ENCODE assay signal across 8 cellular contexts in genomic region chr3:36991923-36992805, GRCh38. TPM values are rescaled to one million over a fixed set of nuclear protein-coding genes. Genes with fewer than 3 reads are reported as not detected.
DNase-seq lines count a peak whose midpoint lies in the region; ATAC-seq and TF ChIP-seq lines count a peak whose summit lies in the region.

No MANE protein-coding gene starts in this region.

- TF ChIP-seq CTCF in left ventricle myocardium inferior (IDR thresholded peaks at IDR 0.05; ENCODE audit: borderline replicate concordance), result no peak
- TF ChIP-seq CTCF in astrocyte of the cerebellum (IDR thresholded peaks at IDR 0.05; ENCODE audit: low read depth, low read length, missing control alignments), result no peak
- TF ChIP-seq CTCF in tibial nerve (IDR thresholded peaks at IDR 0.05), result no peak
- no peak for TF ChIP-seq CTCF in chondrocyte (IDR thresholded peaks at IDR 0.05)

- H3K4me1 ChIP-seq in left ventricle myocardium inferior (peaks cover 86% of the 10 kb centered on the region), tibial nerve (peaks cover 0 to 57% (median 41%) of the 10 kb centered on the region in 4 donors)

- intact Hi-C loops in left ventricle myocardium inferior (cut with micrococcal nuclease) (no loop called here), Right ventricle myocardium superior (cut with DNase I) (no loop called here), left colon (cut with DNase I, micrococcal nuclease) (no loop called here)

- in situ Hi-C loops in astrocyte of the cerebellum (cut with HindIII; ENCODE audit: low sequenced_read_pairs), result no loop called here

- H3K4me3 Mint-ChIP-seq in chondrocyte (ENCODE audit: unreplicated experiment), result no peak overlapping the region

- H3K4me3 ChIP-seq in left ventricle myocardium inferior (peak overlapping the region; percentile 79), astrocyte of the cerebellum (ENCODE audit: low read depth, low read length) (peak overlapping the region; percentile 63), tibial nerve (peak overlapping the region; percentile 76 to 99 (median 83))

- H3K36me3 Mint-ChIP-seq in chondrocyte (ENCODE audit: low read depth), result peaks cover 18% of the 10 kb centered on the region

- no peaks in the 10 kb centered on the region for H3K9me3 Mint-ChIP-seq in chondrocyte (ENCODE audit: low read depth)

- no peak for TF ChIP-seq POLR2A in tibial nerve (IDR thresholded peaks at IDR 0.05)

- H3K36me3 ChIP-seq in left ventricle myocardium inferior, result peaks cover 28% of the 10 kb centered on the region
- H3K36me3 ChIP-seq in tibial nerve, result peaks cover 0 to 37% (median 2%) of the 10 kb centered on the region in 3 donors

- H3K27ac ChIP-seq in left ventricle myocardium inferior (replicated peaks) (peak overlapping the region; percentile 97), tibial nerve (peak overlapping the region; percentile 96 to 99 (median 99))

- no peaks in the 10 kb centered on the region for H3K27me3 Mint-ChIP-seq in chondrocyte (ENCODE audit: low read depth)

- peaks cover 43% of the 10 kb centered on the region for H3K4me1 Mint-ChIP-seq in chondrocyte (ENCODE audit: low read depth)

- 8 to 9% methylated on average over 23 to 24 of the region's 24 CpGs for WGBS in tibial nerve, 2 donors

- ATAC-seq in Right ventricle myocardium superior (ENCODE audit: poor library complexity), result no peak
- ATAC-seq in left colon, result no peak

- H3K9me3 ChIP-seq in left ventricle myocardium inferior (replicated peaks), result no peaks in the 10 kb centered on the region
- H3K9me3 ChIP-seq in tibial nerve, result no peaks in the 10 kb centered on the region

- TF ChIP-seq EP300 in tibial nerve (IDR thresholded peaks at IDR 0.05), result no peak

- DNase-seq in left ventricle myocardium inferior, result no peak
- DNase-seq in Right ventricle myocardium superior, result no peak
- DNase-seq in astrocyte of the cerebellum (ENCODE audit: low read depth), result peak; percentile 23
- peak; percentile 23 to 41 for DNase-seq in left colon
- peak in 1 of 2 donors; percentile 31 for DNase-seq in tibial nerve (ENCODE audit: low spot score in 2 of 2)
- no peak for DNase-seq in T1000 (lab: John Stamatoyannopoulos, UW)
- no peak for DNase-seq in activated CD4-positive, CD25-positive, alpha-beta regulatory T cell (lab: John Stamatoyannopoulos, UW)
- no peak for DNase-seq in chondrocyte (ENCODE audit: low spot score)

- no peaks in the 10 kb centered on the region for H3K27me3 ChIP-seq in left ventricle myocardium inferior (ENCODE audit: low read depth)
- no peaks in the 10 kb centered on the region for H3K27me3 ChIP-seq in tibial nerve

- H3K27ac Mint-ChIP-seq in chondrocyte (ENCODE audit: unreplicated experiment), result no peak overlapping the region

RNA-seq across cellular contexts. Expression of gene EPM2AIP1, which starts 0.8 kb away (rescaled TPM):
- total RNA-seq in left ventricle myocardium inferior (25.4 TPM), Right ventricle myocardium superior (17.9 TPM), left colon (10 to 100 TPM; 11.8 to 12.1 TPM), tibial nerve (10 to 100 TPM in 3 of 4 donors, 1 to 10 TPM in 1; 9.9 to 18.4 (median 14.8) TPM), chondrocyte (14.3 to 20.5 TPM (median 15.6 TPM) in 3 replicates)

RNA-seq across cellular contexts. Expression of gene MLH1, which starts 1.2 kb away (rescaled TPM):
- total RNA-seq in left ventricle myocardium inferior (55.6 TPM), Right ventricle myocardium superior (42.7 TPM), left colon (10 to 100 TPM; 17.3 TPM), tibial nerve (10 to 100 TPM; 28.8 to 57.2 (median 40.9) TPM), chondrocyte (32.5 to 39.0 TPM (median 32.6 TPM) in 3 replicates)

RNA-seq across cellular contexts. Expression of gene TRANK1, which starts 47.3 kb away (rescaled TPM):
- 6.6 TPM for total RNA-seq in left ventricle myocardium inferior
- 3.4 TPM for total RNA-seq in Right ventricle myocardium superior
- 100 to 1,000 TPM in 1 of 2 donors, 10 to 100 TPM in 1; 54.0 to 144 TPM for total RNA-seq in left colon
- 10 to 100 TPM in 2 of 4 donors, 1 to 10 TPM in 2; 8.7 to 12.6 (median 10.5) TPM for total RNA-seq in tibial nerve
- 16.3 to 21.6 TPM (median 18.5 TPM) in 3 replicates for total RNA-seq in chondrocyte

Comparison
In these comparisons a context has a peak if more than half of its experiments do, and no peak if none do; other contexts are left out.
1. DNase-seq: peak in astrocyte of the cerebellum (single experiment) and left colon (2 of 2); none in left ventricle myocardium inferior (single experiment), Right ventricle myocardium superior (single experiment), T1000 (single experiment), activated CD4-positive, CD25-positive, alpha-beta regulatory T cell (0 of 4) and chondrocyte (single experiment).
2. Peak in every context shown above with its lines, with median percentiles within 50 percentile points of each other: H3K4me3 ChIP-seq.